Comparison of ENCODE assay signal across 30 cellular contexts in the genomic region with DNA sequence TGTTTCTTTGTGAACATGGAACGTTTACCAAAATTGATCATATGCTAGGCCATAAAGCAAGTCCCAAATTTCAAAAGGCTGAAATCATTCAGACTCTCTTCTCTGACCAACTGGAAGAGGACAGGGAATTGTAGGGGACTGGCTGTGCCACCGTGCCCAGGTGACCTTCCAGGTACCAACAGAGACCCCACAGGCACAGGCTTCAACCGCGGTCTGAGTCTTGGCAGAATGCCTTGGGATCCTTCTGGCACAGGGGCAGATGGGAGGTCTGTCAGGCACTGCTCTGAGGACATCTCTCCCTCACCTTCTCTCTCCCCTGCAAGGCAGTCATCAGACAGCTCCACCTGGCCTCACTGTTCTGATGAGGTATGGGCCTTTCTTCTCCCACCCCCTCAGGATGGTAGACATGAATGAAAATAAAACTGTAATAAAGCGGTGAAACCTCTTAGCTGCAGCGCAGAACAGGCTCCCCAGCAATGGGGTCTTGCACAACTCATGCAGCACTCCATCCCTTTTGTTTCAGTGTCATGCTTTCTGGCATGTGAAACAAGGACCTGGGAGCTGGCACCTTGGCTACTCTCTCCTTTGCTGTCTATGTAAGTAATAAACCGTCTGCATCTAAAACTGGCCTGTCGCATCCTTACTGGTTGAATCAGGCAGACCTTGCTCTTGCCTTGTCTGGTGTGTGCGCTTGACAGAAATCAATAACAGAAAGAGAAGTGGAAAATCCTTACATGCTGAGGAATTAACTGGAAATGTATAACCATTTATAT.
"Had no signal": no experiment of that assay in that cellular context is flagged by ENCODE, and none has a peak within 500 bp of the region (broad histone marks: within the 10 kb centered on the region; RNA-seq: fewer than 3 reads in every experiment).

No MANE protein-coding gene starts in this region.

- H3K4me3 Mint-ChIP-seq: activated B cell treated with CpG ODN at 0.5 μM for 24 hours; activated CD8-positive, alpha-beta T cell treated with anti-CD3 and anti-CD28 coated beads for 36 hours; activated naive CD4-positive, alpha-beta T cell treated with anti-CD3 and anti-CD28 coated beads for 36 hours; activated naive CD4-positive, alpha-beta T cell treated with anti-CD3 and anti-CD28 coated beads, Interleukin-2, amount 50 U/mL, for 24 hours; activated naive CD8-positive, alpha-beta T cell treated with anti-CD3 and anti-CD28 coated beads, Interleukin-2, amount 10 ng/mL, durations not matched to agents 7 days and 5 days; activated T-cell treated with anti-CD3 and anti-CD28 coated beads, Interleukin-2, amount 50 U/mL, for 4 hours; activated T-helper 17 cell treated with anti-CD3 and anti-CD28 coated beads, Interleukin-2, amount 50 U/mL, for 72 hours; dendritic cell treated with granulocyte-macrophage colony-stimulating factor and Interleukin-4, amounts not matched to agents 40 ng/mL and 50 ng/mL, for 4 days; endodermal cell; T-helper 17 cell; T-helper 2 cell treated with Interferon-gamma antibody and Interleukin-4, amounts not matched to agents 5 μg/mL and 100 μg/mL, for 36 hours had no signal

- H3K27me3 Mint-ChIP-seq: T-helper 17 cell had no signal

- H3K4me1 ChIP-seq: body of pancreas had no signal

- H3K36me3 Mint-ChIP-seq: activated naive CD4-positive, alpha-beta T cell treated with anti-CD3 and anti-CD28 coated beads, Interleukin-2, amount 50 U/mL, for 24 hours; activated naive CD8-positive, alpha-beta T cell treated with anti-CD3 and anti-CD28 coated beads, Interleukin-2, amount 10 ng/mL, durations not matched to agents 7 days and 5 days had no signal

- H3K9me3 Mint-ChIP-seq: activated naive CD4-positive, alpha-beta T cell treated with anti-CD3 and anti-CD28 coated beads, Interleukin-2, amount 50 U/mL, for 24 hours; activated naive CD8-positive, alpha-beta T cell treated with anti-CD3 and anti-CD28 coated beads, Interleukin-2, amount 10 ng/mL, durations not matched to agents 7 days and 5 days; activated T-cell treated with anti-CD3 and anti-CD28 coated beads, Interleukin-2, amount 50 U/mL, for 4 hours; activated T-helper 17 cell treated with anti-CD3 and anti-CD28 coated beads, Interleukin-2, amount 50 U/mL, for 72 hours; dendritic cell treated with granulocyte-macrophage colony-stimulating factor and Interleukin-4, amounts not matched to agents 40 ng/mL and 50 ng/mL, for 4 days; T-helper 2 cell treated with Interferon-gamma antibody and Interleukin-4, amounts not matched to agents 5 μg/mL and 100 μg/mL, for 36 hours had no signal

- DNase-seq: activated B cell treated with CpG ODN at 0.5 μM for 24 hours; activated CD4-positive, alpha-beta T cell treated with anti-CD3 and anti-CD28 coated beads for 48 hours; activated CD4-positive, alpha-beta T cell treated with anti-CD3 and anti-CD28 coated beads, Interleukin-2, amount 50 U/mL, for 1 hour; activated CD4-positive, alpha-beta T cell treated with anti-CD3 and anti-CD28 coated beads, Interleukin-2, amount 50 U/mL, for 48 hours; activated CD8-positive, alpha-beta memory T cell treated with anti-CD3 and anti-CD28 coated beads for 24 hours; activated CD8-positive, alpha-beta T cell treated with anti-CD3 and anti-CD28 coated beads for 36 hours; activated effector memory CD4-positive, alpha-beta T cell treated with Interleukin-2 at 50 U/mL for 16 hours; activated gamma-delta T cell treated with Interleukin-2 at 50 U/mL for 16 hours; activated naive CD4-positive, alpha-beta T cell treated with anti-CD3 and anti-CD28 coated beads for 36 hours; activated naive CD8-positive, alpha-beta T cell treated with anti-CD3 and anti-CD28 coated beads, Interleukin-2, amount 10 ng/mL, durations not matched to agents 7 days and 5 days; activated T-cell treated with anti-CD3 and anti-CD28 coated beads, Interleukin-2, amount 50 U/mL, for 4 hours; amniotic stem cell; aorta; body of pancreas; cerebellar nuclear complex; effector memory CD4-positive, alpha-beta T cell; endodermal cell; foreskin fibroblast; T-helper 1 cell; T-helper 17 cell; T1000; WERI-Rb-1 had no signal

- H3K4me1 Mint-ChIP-seq: activated B cell treated with CpG ODN at 0.5 μM for 24 hours; activated naive CD4-positive, alpha-beta T cell treated with anti-CD3 and anti-CD28 coated beads, Interleukin-2, amount 50 U/mL, for 24 hours; activated naive CD8-positive, alpha-beta T cell treated with anti-CD3 and anti-CD28 coated beads, Interleukin-2, amount 10 ng/mL, durations not matched to agents 7 days and 5 days; activated T-helper 17 cell treated with anti-CD3 and anti-CD28 coated beads, Interleukin-2, amount 50 U/mL, for 72 hours; endodermal cell; T-helper 17 cell had no signal

- H3K27ac ChIP-seq: body of pancreas, coronary artery, WERI-Rb-1 had no signal

- ATAC-seq: activated CD4-positive, CD25-positive, alpha-beta regulatory T cell treated with anti-CD3 and anti-CD28 coated beads, Interleukin-2, amount 50 U/mL, for 24 hours; activated CD8-positive, alpha-beta T cell treated with anti-CD3 and anti-CD28 coated beads for 36 hours; activated T-cell treated with anti-CD3 and anti-CD28 coated beads, Interleukin-2, amount 50 U/mL, for 4 hours; activated T-helper 17 cell treated with anti-CD3 and anti-CD28 coated beads, Interleukin-2, amount 50 U/mL, for 72 hours; body of pancreas; esophagus mucosa; T-helper 17 cell had no signal

- H3K27me3 ChIP-seq: body of pancreas, dorsolateral prefrontal cortex had no signal

- H3K9me3 ChIP-seq: body of pancreas had no signal

- H3K36me3 ChIP-seq: WERI-Rb-1 had no signal

- H3K27ac Mint-ChIP-seq: activated B cell treated with CpG ODN at 0.5 μM for 24 hours; activated CD8-positive, alpha-beta T cell treated with anti-CD3 and anti-CD28 coated beads for 36 hours; activated naive CD4-positive, alpha-beta T cell treated with anti-CD3 and anti-CD28 coated beads for 36 hours; activated naive CD4-positive, alpha-beta T cell treated with anti-CD3 and anti-CD28 coated beads, Interleukin-2, amount 50 U/mL, for 24 hours; activated naive CD8-positive, alpha-beta T cell treated with anti-CD3 and anti-CD28 coated beads, Interleukin-2, amount 10 ng/mL, durations not matched to agents 7 days and 5 days; activated T-helper 17 cell treated with anti-CD3 and anti-CD28 coated beads, Interleukin-2, amount 50 U/mL, for 72 hours; dendritic cell treated with granulocyte-macrophage colony-stimulating factor and Interleukin-4, amounts not matched to agents 40 ng/mL and 50 ng/mL, for 4 days; endodermal cell; T-helper 17 cell; T-helper 2 cell treated with Interferon-gamma antibody and Interleukin-4, amounts not matched to agents 5 μg/mL and 100 μg/mL, for 36 hours had no signal

- H3K4me3 ChIP-seq: body of pancreas, coronary artery, dorsolateral prefrontal cortex had no signal
